ENCODE assay signal across 22 cellular contexts in genomic region chr14:91338369-91338768, GRCh38.
DNase-seq lines count a peak whose midpoint lies in the region; ATAC-seq and TF ChIP-seq lines count a peak whose summit lies in the region.
"Had no signal": no experiment of that assay in that cellular context is flagged by ENCODE, and none has a peak within 500 bp of the region (broad histone marks: within the 10 kb centered on the region; RNA-seq: fewer than 3 reads in every experiment).

No MANE protein-coding gene starts in this region.

- ATAC-seq in CD4-positive, CD25-positive, alpha-beta regulatory T cell (ENCODE audit: low read depth in 2 of 2), result no peak
- no peak for ATAC-seq in GM21825 (IDR thresholded peaks at IDR 0.05; ENCODE audit: unreplicated experiment)
- ATAC-seq: GM23338, Panc1 had no signal

- intact Hi-C loops in A673 (cut with micrococcal nuclease; ENCODE audit: unreplicated experiment) (no loop called here), esophagus squamous epithelium (cut with DNase I) (no loop called here)

- POLR2A ChIA-PET in A673 (lab: Charles Lee; ENCODE audit: low non-redundant PET), result no interaction called here

- H3K4me1 ChIP-seq in A673 (ENCODE audit: insufficient read depth, low read length, poor library complexity, severe bottlenecking) (peaks cover 8% of the 10 kb centered on the region), esophagus squamous epithelium (no peaks in the 10 kb centered on the region)
- peaks cover 3% of the 10 kb centered on the region for H3K4me1 ChIP-seq in CD4-positive, CD25-positive, alpha-beta regulatory T cell (ENCODE audit: control insufficient read depth, insufficient read depth, low read length, poor library complexity, severe bottlenecking)
- H3K4me1 ChIP-seq: Caco-2, HAP-1 had no signal

- H3K36me3 ChIP-seq in A673 (ENCODE audit: insufficient read depth, low read length, poor library complexity, severe bottlenecking), result peaks cover 8% of the 10 kb centered on the region
- peaks cover 100% of the 10 kb centered on the region for H3K36me3 ChIP-seq in CD4-positive, CD25-positive, alpha-beta regulatory T cell (ENCODE audit: control insufficient read depth, insufficient read depth, low read length)
- peaks cover 96% of the 10 kb centered on the region for H3K36me3 ChIP-seq in WERI-Rb-1
- peaks cover 13 to 86% (median 14%) of the 10 kb centered on the region in 3 donors for H3K36me3 ChIP-seq in esophagus squamous epithelium

- H3K27ac ChIP-seq in A673 (ENCODE audit: low read depth, low read length, poor library complexity, severe bottlenecking) (peak overlapping the region; percentile 30), WERI-Rb-1 (no peak overlapping the region), esophagus squamous epithelium (no peak overlapping the region)
- peak overlapping the region; percentile 23 for H3K27ac ChIP-seq in CD4-positive, CD25-positive, alpha-beta regulatory T cell (ENCODE audit: insufficient read depth, low read length, poor library complexity, severe bottlenecking)

- peaks cover 38% of the 10 kb centered on the region for H3K36me3 Mint-ChIP-seq in CD4-positive, CD25-positive, alpha-beta regulatory T cell
- no peaks in the 10 kb centered on the region for H3K36me3 Mint-ChIP-seq in nephron (ENCODE audit: low read depth)
- peaks cover 65% of the 10 kb centered on the region for H3K36me3 Mint-ChIP-seq in activated naive CD4-positive, alpha-beta T cell treated with anti-CD3 and anti-CD28 coated beads, Interleukin-2, amount 10 ng/mL, durations not matched to agents 7 days and 5 days

- H3K27me3 ChIP-seq in A673 (replicated peaks; ENCODE audit: insufficient read depth, low read depth, low read length, poor library complexity) (no peaks in the 10 kb centered on the region), WERI-Rb-1 (ENCODE audit: insufficient read depth, low read depth, severe bottlenecking) (no peaks in the 10 kb centered on the region), esophagus squamous epithelium (no peaks in the 10 kb centered on the region)
- no peaks in the 10 kb centered on the region for H3K27me3 ChIP-seq in CD4-positive, CD25-positive, alpha-beta regulatory T cell (ENCODE audit: control insufficient read depth, insufficient read depth, low read length)

- no peak for TF ChIP-seq CTCF in A673 (conservative IDR thresholded peaks at IDR 0.05; ENCODE audit: low read depth, low read length)
- TF ChIP-seq CTCF in WERI-Rb-1 (IDR thresholded peaks at IDR 0.05; ENCODE audit: low read depth, low read length), result 0 out of 2 replicates have a peak, but pooled peaks have one; percentile 0
- TF ChIP-seq CTCF in nephron (IDR thresholded peaks at IDR 0.05; ENCODE audit: unreplicated experiment in 3 of 3), result peak in 2 of 3 experiments; percentile 17 to 32
- no peak for TF ChIP-seq CTCF in esophagus squamous epithelium (IDR thresholded peaks at IDR 0.05)

- DNase-seq in A673 (ENCODE audit: low spot score) (no peak), WERI-Rb-1 (no peak), UCSD-AML1 (lab: John Stamatoyannopoulos, UW; ENCODE audit: unreplicated experiment) (no peak), esophagus squamous epithelium (lab: John Stamatoyannopoulos, UW) (no peak)
- DNase-seq in CD4-positive, CD25-positive, alpha-beta regulatory T cell, result no peak
- DNase-seq in activated naive CD4-positive, alpha-beta T cell treated with anti-CD3 and anti-CD28 coated beads, Interleukin-2, amount 10 ng/mL, durations not matched to agents 7 days and 5 days, result no peak
- DNase-seq: Caco-2; CD4-positive, alpha-beta memory T cell; DMS153; KG1; NCI-H1092; NCI-H1436 treated with DMSO at 0.1 percent for 48 hours; NCI-H2029; NCI-H2227 treated with DMSO at 0.1 percent for 48 hours; NCI-H510A; NCI-H748 treated with DMSO at 0.1 percent for 48 hours; NK-92 treated with Interleukin-12 subunit alpha and Interleukin-12 subunit beta, amount 100 ng/mL, for 24 hours had no signal

- no peak for TF ChIP-seq POLR2A in esophagus squamous epithelium (IDR thresholded peaks at IDR 0.05)

- no peaks in the 10 kb centered on the region for H3K27me3 Mint-ChIP-seq in CD4-positive, CD25-positive, alpha-beta regulatory T cell
- peaks cover 18% of the 10 kb centered on the region for H3K27me3 Mint-ChIP-seq in nephron (ENCODE audit: low read depth)
- no peaks in the 10 kb centered on the region for H3K27me3 Mint-ChIP-seq in activated naive CD4-positive, alpha-beta T cell treated with anti-CD3 and anti-CD28 coated beads, Interleukin-2, amount 10 ng/mL, durations not matched to agents 7 days and 5 days
- H3K27me3 Mint-ChIP-seq: CD4-positive, alpha-beta memory T cell had no signal

- CTCF ChIA-PET in A673 (lab: Charles Lee), result no interaction called here
- CTCF ChIA-PET in activated naive CD4-positive, alpha-beta T cell treated with anti-CD3 and anti-CD28 coated beads, Interleukin-2, amount 10 ng/mL, durations not matched to agents 7 days and 5 days (lab: Charles Lee), result interaction anchor here (1.8 to 1.9 kb wide), 2 partner anchors 12 to 15 kb away, joined by 6 read pairs; no protein-coding TSS in a partner anchor

- no peaks in the 10 kb centered on the region for H3K9me3 ChIP-seq in A673 (ENCODE audit: low read depth, low read length, poor library complexity, severe bottlenecking)
- H3K9me3 ChIP-seq in CD4-positive, CD25-positive, alpha-beta regulatory T cell (ENCODE audit: control insufficient read depth in 2 of 2, low read length in 2 of 2), result no peaks in the 10 kb centered on the region
- no peaks in the 10 kb centered on the region for H3K9me3 ChIP-seq in WERI-Rb-1 (ENCODE audit: severe bottlenecking)
- no peaks in the 10 kb centered on the region for H3K9me3 ChIP-seq in esophagus squamous epithelium
- H3K9me3 ChIP-seq: Caco-2, HAP-1 had no signal

- no peaks in the 10 kb centered on the region for H3K9me3 Mint-ChIP-seq in CD4-positive, CD25-positive, alpha-beta regulatory T cell
- no peaks in the 10 kb centered on the region for H3K9me3 Mint-ChIP-seq in nephron
- H3K9me3 Mint-ChIP-seq in activated naive CD4-positive, alpha-beta T cell treated with anti-CD3 and anti-CD28 coated beads, Interleukin-2, amount 10 ng/mL, durations not matched to agents 7 days and 5 days, result no peaks in the 10 kb centered on the region
- H3K9me3 Mint-ChIP-seq: GM23338 had no signal

- BruUV-seq in A673 (replicated peaks; lab: Mats Ljungman, UMichigan), result no TSS peak

- no peak overlapping the region for H3K4me3 ChIP-seq in A673 (ENCODE audit: low read depth, low read length, poor library complexity, severe bottlenecking)
- no peak overlapping the region for H3K4me3 ChIP-seq in CD4-positive, CD25-positive, alpha-beta regulatory T cell (ENCODE audit: low read depth, low read length)
- H3K4me3 ChIP-seq in WERI-Rb-1 (ENCODE audit: low read depth, low read length), result no peak overlapping the region
- H3K4me3 ChIP-seq in esophagus squamous epithelium, result no peak overlapping the region
- H3K4me3 ChIP-seq: GM23338, HAP-1 had no signal

- H3K4me1 Mint-ChIP-seq in CD4-positive, CD25-positive, alpha-beta regulatory T cell, result peaks cover 5 to 31% (median 10%) of the 10 kb centered on the region in 4 donors
- peaks cover 62% of the 10 kb centered on the region for H3K4me1 Mint-ChIP-seq in nephron
- H3K4me1 Mint-ChIP-seq in activated naive CD4-positive, alpha-beta T cell treated with anti-CD3 and anti-CD28 coated beads, Interleukin-2, amount 10 ng/mL, durations not matched to agents 7 days and 5 days, result peaks cover 12% of the 10 kb centered on the region
- H3K4me1 Mint-ChIP-seq: GM23338 had no signal

- H3K4me3 Mint-ChIP-seq in CD4-positive, CD25-positive, alpha-beta regulatory T cell, result no peak overlapping the region
- H3K4me3 Mint-ChIP-seq in nephron, result peak overlapping the region in 2 of 3 experiments; percentile 41 to 50
- no peak overlapping the region for H3K4me3 Mint-ChIP-seq in activated naive CD4-positive, alpha-beta T cell treated with anti-CD3 and anti-CD28 coated beads, Interleukin-2, amount 10 ng/mL, durations not matched to agents 7 days and 5 days
- H3K4me3 Mint-ChIP-seq: CD4-positive, alpha-beta memory T cell; GM23338 had no signal

- 77 to 93% methylated on average over 3 to 6 of the region's 7 CpGs for WGBS in esophagus squamous epithelium, 2 donors

- H3K27ac Mint-ChIP-seq in CD4-positive, CD25-positive, alpha-beta regulatory T cell, result no peak overlapping the region
- H3K27ac Mint-ChIP-seq in nephron, result peak overlapping the region; percentile 67 to 90 (median 79)
- no peak overlapping the region for H3K27ac Mint-ChIP-seq in activated naive CD4-positive, alpha-beta T cell treated with anti-CD3 and anti-CD28 coated beads, Interleukin-2, amount 10 ng/mL, durations not matched to agents 7 days and 5 days
- H3K27ac Mint-ChIP-seq: GM23338 had no signal

Comparison
In these comparisons a context has a peak if more than half of its experiments do, and no peak if none do; other contexts are left out.
1. H3K27ac ChIP-seq: peak in A673 (single experiment) and CD4-positive, CD25-positive, alpha-beta regulatory T cell (single experiment); none in WERI-Rb-1 (single experiment) and esophagus squamous epithelium (0 of 4).
2. CTCF ChIP-seq: peak in WERI-Rb-1 (single experiment) and nephron (2 of 3); none in A673 (single experiment) and esophagus squamous epithelium (0 of 6).
3. H3K27ac Mint-ChIP-seq: peak in nephron (3 of 3); none in CD4-positive, CD25-positive, alpha-beta regulatory T cell (0 of 3) and activated naive CD4-positive, alpha-beta T cell treated with anti-CD3 and anti-CD28 coated beads, Interleukin-2, amount 10 ng/mL, durations not matched to agents 7 days and 5 days (single experiment).
4. H3K4me3 Mint-ChIP-seq: peak in nephron (2 of 3); none in CD4-positive, CD25-positive, alpha-beta regulatory T cell (0 of 4) and activated naive CD4-positive, alpha-beta T cell treated with anti-CD3 and anti-CD28 coated beads, Interleukin-2, amount 10 ng/mL, durations not matched to agents 7 days and 5 days (single experiment).